8 cellular contexts compared by ENCODE assay signal in the genomic region with DNA sequence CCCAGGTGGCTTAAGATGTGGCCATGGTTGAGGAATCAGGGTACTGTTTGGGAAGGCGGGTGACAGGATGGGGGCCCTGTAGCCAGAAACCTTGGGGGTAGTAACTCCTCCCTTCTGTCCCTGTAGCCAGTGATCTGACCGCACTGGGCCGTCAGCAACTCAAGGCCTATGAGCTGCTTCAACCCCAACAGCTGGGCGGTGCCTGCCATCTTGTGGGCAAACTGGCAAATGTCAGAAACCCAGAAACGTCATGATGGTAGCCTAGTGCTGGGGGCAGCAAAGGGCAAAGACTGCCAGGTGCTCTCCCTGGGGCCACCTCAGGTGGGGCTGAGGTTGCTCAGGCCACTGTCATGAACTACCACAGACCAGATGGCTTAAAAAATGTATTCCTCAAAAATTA. TPM values are rescaled to one million over a fixed set of nuclear protein-coding genes. Genes with fewer than 3 reads are reported as not detected.
DNase-seq lines count a peak whose midpoint lies in the region; ATAC-seq and TF ChIP-seq lines count a peak whose summit lies in the region.

No MANE protein-coding gene starts in this region.

- no peak overlapping the region for H3K27ac ChIP-seq in caudate nucleus (ENCODE audit: low read depth, low read length)

- H3K4me3 ChIP-seq in GM12864 (ENCODE audit: low read depth, low read length): no peak overlapping the region

- TF ChIP-seq CTCF in AG09319 (IDR thresholded peaks at IDR 0.05; ENCODE audit: low read depth, low read length) (peak; percentile 30), GM12864 (IDR thresholded peaks at IDR 0.05; ENCODE audit: low read depth, low read length, missing control alignments) (peak; percentile 45)

- ATAC-seq in GM21447 (IDR thresholded peaks at IDR 0.05; ENCODE audit: unreplicated experiment) (no peak), HG03520 (IDR thresholded peaks at IDR 0.05; ENCODE audit: unreplicated experiment) (no peak), GM18861 (IDR thresholded peaks at IDR 0.05; ENCODE audit: unreplicated experiment) (no peak)

- DNase-seq in AG09319 (ENCODE audit: extremely low read depth, low read depth): no peak
- DNase-seq in GM12864 (ENCODE audit: low read depth): no peak
- peak; percentile 43 for DNase-seq in OCI-M1 (lab: John Stamatoyannopoulos, UW)
- DNase-seq in caudate nucleus (lab: John Stamatoyannopoulos, UW): peak in 57 of 61 donors; percentile 8 to 82 (median 52)
- DNase-seq in mucosa of gallbladder (ENCODE audit: low spot score): peak; percentile 27

RNA-seq across cellular contexts. Expression of a gene that starts 3.5 kb away (rescaled TPM):
- total RNA-seq in mucosa of gallbladder: 183 TPM

RNA-seq across cellular contexts. Expression of a gene that starts 3.9 kb away (rescaled TPM):
- 34.2 TPM for total RNA-seq in mucosa of gallbladder

RNA-seq across cellular contexts. Expression of a gene that starts 19.7 kb away (rescaled TPM):
- total RNA-seq in mucosa of gallbladder: 1.8 TPM

RNA-seq across cellular contexts. Expression of a gene that starts 25.4 kb away (rescaled TPM):
- total RNA-seq in mucosa of gallbladder: 24.5 TPM

Comparison
In these comparisons a context has a peak if more than half of its experiments do, and no peak if none do; other contexts are left out.
1. DNase-seq: peak in OCI-M1 (single experiment), caudate nucleus (57 of 61) and mucosa of gallbladder (single experiment); none in AG09319 (single experiment) and GM12864 (single experiment).